ENCODE assay signal across 1 cellular context in the genomic region with DNA sequence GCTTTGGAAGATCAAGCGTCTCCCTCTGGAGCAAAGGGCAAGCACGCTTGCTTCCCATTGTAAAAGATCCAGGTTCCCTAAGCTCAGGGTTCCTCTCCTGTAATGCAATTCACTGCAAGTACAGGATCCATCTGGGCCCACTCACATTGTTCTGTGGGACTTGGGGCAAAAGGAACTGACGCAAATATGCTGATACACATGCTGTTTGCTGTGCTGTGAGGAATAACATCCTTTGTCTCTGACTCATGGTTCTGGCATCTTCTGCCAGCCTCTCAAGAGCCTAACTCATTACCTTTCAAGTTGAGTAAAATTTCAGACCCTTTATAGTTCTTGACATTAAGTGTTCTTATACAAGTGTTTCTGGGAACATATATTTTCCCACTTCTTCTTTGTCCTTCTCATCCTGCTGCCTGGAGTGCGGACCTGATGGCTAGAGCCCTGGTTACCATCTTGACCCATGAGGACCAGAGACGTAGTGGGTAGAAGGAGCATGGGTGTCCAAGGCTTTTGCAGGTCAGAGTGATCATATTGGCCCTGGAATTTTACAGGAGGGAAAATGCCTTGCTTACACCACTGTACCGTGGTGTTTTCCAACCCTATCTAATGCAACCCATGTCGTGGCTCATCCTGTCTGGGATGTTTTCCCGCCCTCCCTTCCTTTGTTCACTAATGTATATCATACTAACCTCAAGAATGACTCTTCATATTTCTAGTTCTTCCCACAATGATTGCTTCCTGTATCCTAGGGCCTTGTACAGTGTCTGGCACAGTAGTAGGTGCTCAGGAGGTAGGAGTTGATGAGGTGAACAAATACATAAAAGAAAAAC.
TF ChIP-seq lines count a peak whose summit lies in the region.

No MANE protein-coding gene starts in this region.

TF ChIP-seq in H1, 55 proteins besides CTCF, POLR2A, EP300 and RAD21 (continued from another document):
- no peak for TF ChIP-seq MAFK (IDR thresholded peaks at IDR 0.05; ENCODE audit: low read depth, low read length)
- TF ChIP-seq, protein P1, sequence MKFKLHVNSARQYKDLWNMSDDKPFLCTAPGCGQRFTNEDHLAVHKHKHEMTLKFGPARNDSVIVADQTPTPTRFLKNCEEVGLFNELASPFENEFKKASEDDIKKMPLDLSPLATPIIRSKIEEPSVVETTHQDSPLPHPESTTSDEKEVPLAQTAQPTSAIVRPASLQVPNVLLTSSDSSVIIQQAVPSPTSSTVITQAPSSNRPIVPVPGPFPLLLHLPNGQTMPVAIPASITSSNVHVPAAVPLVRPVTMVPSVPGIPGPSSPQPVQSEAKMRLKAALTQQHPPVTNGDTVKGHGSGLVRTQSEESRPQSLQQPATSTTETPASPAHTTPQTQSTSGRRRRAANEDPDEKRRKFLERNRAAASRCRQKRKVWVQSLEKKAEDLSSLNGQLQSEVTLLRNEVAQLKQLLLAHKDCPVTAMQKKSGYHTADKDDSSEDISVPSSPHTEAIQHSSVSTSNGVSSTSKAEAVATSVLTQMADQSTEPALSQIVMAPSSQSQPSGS (IDR thresholded peaks at IDR 0.05; ENCODE audit: low read length): no peak
TF ChIP-seq in H1: peak in this region for 0.
